Comparison of ENCODE assay signal across 21 cellular contexts in the genomic region with DNA sequence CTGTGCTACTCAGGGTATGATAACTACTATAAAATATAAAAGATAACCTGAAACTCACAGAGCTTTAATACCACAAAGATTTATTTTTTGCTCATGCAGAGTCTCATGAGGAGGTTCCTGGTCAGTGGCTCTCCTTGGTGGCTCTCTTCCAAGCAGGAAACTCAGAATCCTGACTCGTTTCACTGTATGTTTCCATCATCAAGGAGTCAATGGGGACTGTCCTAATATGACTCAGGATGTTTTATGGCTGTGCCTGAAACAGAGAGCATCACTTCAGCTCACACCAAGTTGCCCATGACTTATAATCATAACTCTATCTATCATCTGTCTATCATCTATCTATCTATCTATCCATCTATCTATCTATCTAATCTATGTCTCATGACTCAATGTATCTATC.
DNase-seq lines count a peak whose midpoint lies in the region; ATAC-seq, FAIRE-seq and TF ChIP-seq lines count a peak whose summit lies in the region.
"Had no signal": no experiment of that assay in that cellular context is flagged by ENCODE, and none has a peak within 500 bp of the region (broad histone marks: within the 10 kb centered on the region; RNA-seq: fewer than 3 reads in every experiment).

No MANE protein-coding gene starts in this region.

- TF ChIP-seq POLR2A in HepG2 (IDR thresholded peaks at IDR 0.05; ENCODE audit: insufficient read depth in 1 of 2, low read depth in 2 of 2, low read length in 2 of 2) = no peak

- H3K9ac ChIP-seq in HepG2 (ENCODE audit: insufficient read depth, low read depth, low read length) = no peak overlapping the region

- peak; percentile 55 for ATAC-seq in esophagus mucosa
- no peak for ATAC-seq in HepG2
- ATAC-seq in HG03378 (IDR thresholded peaks at IDR 0.05; ENCODE audit: unreplicated experiment) = no peak
- ATAC-seq: A549 had no signal

- no peak overlapping the region for H3K4me2 ChIP-seq in HepG2 (ENCODE audit: low read depth, low read length)
- H3K4me2 ChIP-seq: A549 had no signal

- H3K27me3 ChIP-seq in HepG2 (ENCODE audit: control insufficient read depth in 1 of 2, insufficient read depth in 2 of 2, low read length in 2 of 2) = no peaks in the 10 kb centered on the region
- no peaks in the 10 kb centered on the region for H3K27me3 ChIP-seq in Caco-2 (replicated peaks; ENCODE audit: control insufficient read depth, insufficient read depth, low read length)
- H3K27me3 ChIP-seq: BE2C had no signal

- POLR2A ChIA-PET in HepG2 (lab: Yijun Ruan, JAX) (no interaction called here), Caco-2 (lab: Charles Lee) (no interaction called here)

- TF ChIP-seq RAD21 in HepG2 (CRISPR knock-in tag; IDR thresholded peaks at IDR 0.05) = no peak

- in situ Hi-C loops in HepG2 (cut with HindIII; ENCODE audit: extremely low pct_ligation_motif_present, low pct_unique_long_range_greater_than_20kb) = no loop called here

- no peaks in the 10 kb centered on the region for H3K36me3 Mint-ChIP-seq in Caco-2 (ENCODE audit: insufficient read depth, unreplicated experiment)
- H3K36me3 Mint-ChIP-seq: CD4-positive, alpha-beta memory T cell had no signal

- H2AFZ ChIP-seq in HepG2 (ENCODE audit: low read length) = no peak overlapping the region

- no peak for FAIRE-seq in HepG2 (lab: Jason Lieb, UNC)
- FAIRE-seq: A549, D721Med, GM12892 had no signal

- 0% methylated on average over 1 of the region's 1 CpG for WGBS in HepG2 (ENCODE audit: low lambda C conversion rate)

- H4K20me1 ChIP-seq in HepG2 (ENCODE audit: insufficient read depth, low read length) = no peaks in the 10 kb centered on the region

- H3K9me3 ChIP-seq in HepG2 (ENCODE audit: low read length) (peaks cover 34% of the 10 kb centered on the region), Caco-2 (no peaks in the 10 kb centered on the region)
- H3K9me3 ChIP-seq: A549, BE2C had no signal

- H3K9me3 Mint-ChIP-seq in Caco-2 (ENCODE audit: unreplicated experiment) = no peaks in the 10 kb centered on the region
- H3K9me3 Mint-ChIP-seq: HFFc6 had no signal

- no peak for TF ChIP-seq EP300 in HepG2 (IDR thresholded peaks at IDR 0.05; ENCODE audit: low read depth in 2 of 2, low read length in 2 of 2)
- TF ChIP-seq EP300 in HepG2 (CRISPR knock-in tag; IDR thresholded peaks at IDR 0.05; ENCODE audit: borderline replicate concordance) = no peak

- H3K27ac Mint-ChIP-seq in Caco-2 (ENCODE audit: unreplicated experiment) = no peak overlapping the region
- H3K27ac Mint-ChIP-seq: CD4-positive, alpha-beta memory T cell; HFFc6 had no signal

- H3K4me1 Mint-ChIP-seq in Caco-2 (ENCODE audit: low read depth, unreplicated experiment) = no peaks in the 10 kb centered on the region
- H3K4me1 Mint-ChIP-seq: CD4-positive, alpha-beta memory T cell had no signal

- intact Hi-C loops in HepG2 (cut with micrococcal nuclease; ENCODE audit: unreplicated experiment) (no loop called here), Caco-2 (cut with micrococcal nuclease; ENCODE audit: unreplicated experiment) (no loop called here)

- BruUV-seq in HepG2 (replicated peaks; lab: Mats Ljungman, UMichigan) (no TSS peak), Caco-2 (replicated peaks; lab: Mats Ljungman, UMichigan) (no TSS peak)

- CTCF ChIA-PET in HepG2 (lab: Yijun Ruan, JAX; ENCODE audit: low intra/inter-chr PET ratio, low total read pairs) = no interaction called here
- CTCF ChIA-PET in Caco-2 (lab: Charles Lee) = no interaction called here

- no peak overlapping the region for H3K4me3 Mint-ChIP-seq in Caco-2 (ENCODE audit: unreplicated experiment)
- H3K4me3 Mint-ChIP-seq: CD4-positive, alpha-beta memory T cell; HFFc6 had no signal

- H3K4me1 ChIP-seq in HepG2 (ENCODE audit: insufficient read depth, low read length) (no peaks in the 10 kb centered on the region), Caco-2 (no peaks in the 10 kb centered on the region)
- H3K4me1 ChIP-seq: A549, BE2C had no signal

- H3K27ac ChIP-seq in HepG2 (ENCODE audit: extremely low read length, insufficient read depth, low read length) = no peak overlapping the region
- H3K27ac ChIP-seq: A549, C4-2B, HL-60 had no signal

- TF ChIP-seq CTCF in HepG2 (CRISPR knock-in tag; IDR thresholded peaks at IDR 0.05) (no peak), Caco-2 (IDR thresholded peaks at IDR 0.05; ENCODE audit: insufficient read depth in 1 of 2, low read depth in 1 of 2, low read length in 1 of 2, severe bottlenecking in 1 of 2, unreplicated experiment in 1 of 2) (no peak)

- H3K79me2 ChIP-seq in HepG2 (ENCODE audit: insufficient read depth, low read length) = no peaks in the 10 kb centered on the region

- peak; percentile 6 for DNase-seq in LHCN-M2 (ENCODE audit: low read depth)
- DNase-seq in kidney tubule cell (ENCODE audit: low spot score) = peak; percentile 73
- no peak for DNase-seq in amniotic stem cell (lab: John Stamatoyannopoulos, UW)
- DNase-seq in HepG2 (ENCODE audit: low spot score) = no peak
- no peak for DNase-seq in Caco-2
- DNase-seq: BE2C; CD4-positive, alpha-beta memory T cell; DMS153; DMS79 treated with DMSO at 0.1 percent for 48 hours; EL; GDM1; HCEC 1CT; HFFc6; IMR-90 had no signal

- peaks cover 4% of the 10 kb centered on the region for H3K27me3 Mint-ChIP-seq in Caco-2 (ENCODE audit: insufficient read depth, unreplicated experiment)

- H3K4me3 ChIP-seq in HepG2 (replicated peaks in 1 of 3; ENCODE audit: insufficient read depth in 1 of 3, low read depth in 2 of 3, low read length in 3 of 3) (no peak overlapping the region), Caco-2 (ENCODE audit: low read depth, low read length) (no peak overlapping the region)
- H3K4me3 ChIP-seq: A549 had no signal

- H3K36me3 ChIP-seq in HepG2 (replicated peaks in 1 of 2; ENCODE audit: control insufficient read depth in 1 of 2, insufficient read depth in 2 of 2, low read length in 2 of 2) (no peaks in the 10 kb centered on the region), Caco-2 (ENCODE audit: control insufficient read depth, insufficient read depth, low read length) (no peaks in the 10 kb centered on the region)
- H3K36me3 ChIP-seq: BE2C had no signal

TF ChIP-seq in HepG2, 621 proteins besides CTCF, POLR2A, EP300 and RAD21:
- TF ChIP-seq KDM5B (CRISPR knock-in tag; IDR thresholded peaks at IDR 0.05; ENCODE audit: borderline replicate concordance) (no peak), ZFX (CRISPR knock-in tag; IDR thresholded peaks at IDR 0.05; ENCODE audit: low read depth) (no peak), SMAD1 (CRISPR knock-in tag; IDR thresholded peaks at IDR 0.05; ENCODE audit: borderline replicate concordance, low read depth) (no peak), SMAD9 (CRISPR knock-in tag; IDR thresholded peaks at IDR 0.05) (no peak), RARG (CRISPR knock-in tag; IDR thresholded peaks at IDR 0.05; ENCODE audit: low read depth) (no peak), ZNF143 (CRISPR knock-in tag; IDR thresholded peaks at IDR 0.05) (no peak), ZNF354B (CRISPR knock-in tag; IDR thresholded peaks at IDR 0.05) (no peak), SP4 (CRISPR knock-in tag; IDR thresholded peaks at IDR 0.05) (no peak)
- TF ChIP-seq, protein P1, sequence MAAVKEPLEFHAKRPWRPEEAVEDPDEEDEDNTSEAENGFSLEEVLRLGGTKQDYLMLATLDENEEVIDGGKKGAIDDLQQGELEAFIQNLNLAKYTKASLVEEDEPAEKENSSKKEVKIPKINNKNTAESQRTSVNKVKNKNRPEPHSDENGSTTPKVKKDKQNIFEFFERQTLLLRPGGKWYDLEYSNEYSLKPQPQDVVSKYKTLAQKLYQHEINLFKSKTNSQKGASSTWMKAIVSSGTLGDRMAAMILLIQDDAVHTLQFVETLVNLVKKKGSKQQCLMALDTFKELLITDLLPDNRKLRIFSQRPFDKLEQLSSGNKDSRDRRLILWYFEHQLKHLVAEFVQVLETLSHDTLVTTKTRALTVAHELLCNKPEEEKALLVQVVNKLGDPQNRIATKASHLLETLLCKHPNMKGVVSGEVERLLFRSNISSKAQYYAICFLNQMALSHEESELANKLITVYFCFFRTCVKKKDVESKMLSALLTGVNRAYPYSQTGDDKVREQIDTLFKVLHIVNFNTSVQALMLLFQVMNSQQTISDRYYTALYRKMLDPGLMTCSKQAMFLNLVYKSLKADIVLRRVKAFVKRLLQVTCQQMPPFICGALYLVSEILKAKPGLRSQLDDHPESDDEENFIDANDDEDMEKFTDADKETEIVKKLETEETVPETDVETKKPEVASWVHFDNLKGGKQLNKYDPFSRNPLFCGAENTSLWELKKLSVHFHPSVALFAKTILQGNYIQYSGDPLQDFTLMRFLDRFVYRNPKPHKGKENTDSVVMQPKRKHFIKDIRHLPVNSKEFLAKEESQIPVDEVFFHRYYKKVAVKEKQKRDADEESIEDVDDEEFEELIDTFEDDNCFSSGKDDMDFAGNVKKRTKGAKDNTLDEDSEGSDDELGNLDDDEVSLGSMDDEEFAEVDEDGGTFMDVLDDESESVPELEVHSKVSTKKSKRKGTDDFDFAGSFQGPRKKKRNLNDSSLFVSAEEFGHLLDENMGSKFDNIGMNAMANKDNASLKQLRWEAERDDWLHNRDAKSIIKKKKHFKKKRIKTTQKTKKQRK (IDR thresholded peaks at IDR 0.05; ENCODE audit: low read length) = no peak

Comparison
In these comparisons a context has a peak if more than half of its experiments do, and no peak if none do; other contexts are left out.
1. DNase-seq: peak in LHCN-M2 (single experiment) and kidney tubule cell (single experiment); none in amniotic stem cell (single experiment), HepG2 (single experiment) and Caco-2 (0 of 2).